ENCODE assay signal across 14 cellular contexts in genomic region chr3:11610700-11611099, GRCh38. TPM values are rescaled to one million over a fixed set of nuclear protein-coding genes. Genes with fewer than 3 reads are reported as not detected.
A peak's percentile ranks its signal among the peaks of the same experiment; 100 is the strongest.
DNase-seq lines count a peak whose midpoint lies in the region; ATAC-seq and TF ChIP-seq lines count a peak whose summit lies in the region.
"Had no signal": no experiment of that assay in that cellular context is flagged by ENCODE, and none has a peak within 500 bp of the region (broad histone marks: within the 10 kb centered on the region; RNA-seq: fewer than 3 reads in every experiment).

No MANE protein-coding gene starts in this region.

- H3K79me2 ChIP-seq in OCI-LY1 (ENCODE audit: insufficient read depth, low read length) (peaks cover 82% of the 10 kb centered on the region), mammary epithelial cell (ENCODE audit: insufficient read depth, low read length) (peaks cover 96% of the 10 kb centered on the region)

- no peak for DNase-seq in mammary epithelial cell
- DNase-seq in memory B cell (ENCODE audit: low spot score in 2 of 2), result no peak
- no peak for DNase-seq in sigmoid colon
- DNase-seq in occipital lobe (lab: John Stamatoyannopoulos, UW), result no peak
- no peak for DNase-seq in GDM1 (lab: John Stamatoyannopoulos, UW)
- no peak for DNase-seq in substantia nigra (lab: John Stamatoyannopoulos, UW)
- DNase-seq: activated naive CD4-positive, alpha-beta T cell; DMS79; NCI-H1105; NCI-H226 had no signal

- H3K27me3 Mint-ChIP-seq in memory B cell, result no peaks in the 10 kb centered on the region

- H3K9me3 ChIP-seq in OCI-LY1 (ENCODE audit: low read length) (no peaks in the 10 kb centered on the region), mammary epithelial cell (replicated peaks; ENCODE audit: insufficient read depth, low read length) (no peaks in the 10 kb centered on the region), sigmoid colon (no peaks in the 10 kb centered on the region)
- H3K9me3 ChIP-seq: BE2C had no signal

- H3K4me3 ChIP-seq in OCI-LY1 (ENCODE audit: low read depth, low read length, poor library complexity, severe bottlenecking) (peak overlapping the region; percentile 20), mammary epithelial cell (replicated peaks in 1 of 3; ENCODE audit: insufficient read depth in 1 of 3, low read depth in 2 of 3, low read length in 3 of 3) (no peak overlapping the region), sigmoid colon (no peak overlapping the region)

- in situ Hi-C loops in mammary epithelial cell (cut with MboI; ENCODE audit: low sequenced_read_pairs in 2 of 2), result no loop called here

- H3K4me3 Mint-ChIP-seq in memory B cell, result no peak overlapping the region

- peak overlapping the region; percentile 19 for H3K27ac Mint-ChIP-seq in memory B cell

- H3K9ac ChIP-seq in OCI-LY1 (ENCODE audit: low read length), result no peak overlapping the region; the same call in 1 of the 2 replicates
- H3K9ac ChIP-seq in mammary epithelial cell (ENCODE audit: insufficient read depth, low read length), result no peak overlapping the region

- CTCF ChIA-PET in mammary epithelial cell (lab: Charles Lee; ENCODE audit: low non-redundant PET), result no interaction called here

- H3K4me2 ChIP-seq in OCI-LY1 (ENCODE audit: low read length) (peak overlapping the region; percentile 43), mammary epithelial cell (ENCODE audit: insufficient read depth, low read depth, low read length) (peak overlapping the region; percentile 77)

- H3K36me3 ChIP-seq in OCI-LY1 (ENCODE audit: insufficient read depth, low read length) (peaks cover 21% of the 10 kb centered on the region), mammary epithelial cell (ENCODE audit: insufficient read depth, low read length) (no peaks in the 10 kb centered on the region), sigmoid colon (no peaks in the 10 kb centered on the region)
- H3K36me3 ChIP-seq: BE2C had no signal

- peaks cover 23% of the 10 kb centered on the region for H3K4me1 Mint-ChIP-seq in memory B cell

- no peaks in the 10 kb centered on the region for H3K9me3 Mint-ChIP-seq in memory B cell

- H3K27ac ChIP-seq in OCI-LY1 (ENCODE audit: low read depth, low read length, poor library complexity, severe bottlenecking), result peak overlapping the region; percentile 46
- peak overlapping the region; percentile 33 for H3K27ac ChIP-seq in mammary epithelial cell (ENCODE audit: insufficient read depth, low read depth, low read length)
- peak overlapping the region in 3 of 4 donors; percentile 22 to 87 (median 37) for H3K27ac ChIP-seq in sigmoid colon
- H3K27ac ChIP-seq in substantia nigra (ENCODE audit: low read depth, low read length, poor library complexity, severe bottlenecking), result no peak overlapping the region

- H3K4me1 ChIP-seq in OCI-LY1 (ENCODE audit: insufficient read depth, low read length, severe bottlenecking) (peaks cover 100% of the 10 kb centered on the region), mammary epithelial cell (ENCODE audit: insufficient read depth, low read length) (peaks cover 25% of the 10 kb centered on the region), sigmoid colon (peaks cover 0 to 97% (median 86%) of the 10 kb centered on the region in 4 donors)

- dilution Hi-C loops in mammary epithelial cell (cut with HindIII; ENCODE audit: low sequenced_read_pairs), result no loop called here

- no peak for TF ChIP-seq POLR2A in sigmoid colon (IDR thresholded peaks at IDR 0.05)

- no peaks in the 10 kb centered on the region for H3K27me3 ChIP-seq in OCI-LY1 (ENCODE audit: insufficient read depth, low read length)
- no peaks in the 10 kb centered on the region for H3K27me3 ChIP-seq in mammary epithelial cell (ENCODE audit: insufficient read depth, low read length)
- H3K27me3 ChIP-seq in sigmoid colon, result no peaks in the 10 kb centered on the region
- H3K27me3 ChIP-seq: BE2C had no signal

- ATAC-seq in memory B cell (ENCODE audit: low read depth), result no peak
- ATAC-seq in GM19397 (IDR thresholded peaks at IDR 0.05; ENCODE audit: unreplicated experiment), result no peak
- ATAC-seq: left lobe of liver had no signal

- no peaks in the 10 kb centered on the region for H3K9me2 ChIP-seq in OCI-LY1 (ENCODE audit: low read depth, low read length)

- H3K36me3 Mint-ChIP-seq in memory B cell, result peaks cover 4% of the 10 kb centered on the region

- intact Hi-C loops in mammary epithelial cell (cut with micrococcal nuclease), result no loop called here
- intact Hi-C loops in sigmoid colon (cut with DNase I), result loop anchor here (2.0 kb wide), 1 partner anchor 24 kb away; no protein-coding TSS in a partner anchor

- H4K20me1 ChIP-seq in OCI-LY1 (ENCODE audit: insufficient read depth, low read length), result no peaks in the 10 kb centered on the region
- no peaks in the 10 kb centered on the region for H4K20me1 ChIP-seq in mammary epithelial cell (ENCODE audit: insufficient read depth, low read length)

- H2AFZ ChIP-seq in OCI-LY1 (ENCODE audit: low read length), result no peak overlapping the region
- no peak overlapping the region for H2AFZ ChIP-seq in mammary epithelial cell (ENCODE audit: low read depth, low read length)

- TF ChIP-seq CTCF in OCI-LY1 (IDR thresholded peaks at IDR 0.05; ENCODE audit: low read length) (no peak), mammary epithelial cell (conservative IDR thresholded peaks at IDR 0.05 in 1 of 2, IDR thresholded peaks at IDR 0.05 in 1 of 2; ENCODE audit: extremely low read depth in 1 of 2, insufficient read depth in 1 of 2, low read depth in 1 of 2, low read length in 2 of 2) (no peak), sigmoid colon (IDR thresholded peaks at IDR 0.05) (no peak)

- no peak for TF ChIP-seq EP300 in sigmoid colon (IDR thresholded peaks at IDR 0.05)

- H3F3A ChIP-seq in OCI-LY1 (ENCODE audit: insufficient read depth, low read length), result no peaks in the 10 kb centered on the region

- no TSS peak for BruUV-seq in mammary epithelial cell (replicated peaks; lab: Mats Ljungman, UMichigan)

- WGBS in mammary epithelial cell (ENCODE audit: low coverage, missing lambda C conversion rate), result 71% methylated on average over 5 of the region's 5 CpGs
- WGBS in sigmoid colon, 2 donors, result 40 to 62% methylated on average over 5 of the region's 5 CpGs

RNA-seq across cellular contexts. Expression of gene VGLL4, which starts 33.0 kb away (rescaled TPM):
- 10 to 100 TPM; 30.8 to 77.3 TPM for total RNA-seq in mammary epithelial cell
- 31.3 TPM for polyA plus RNA-seq in mammary epithelial cell
- 46.0 TPM for polyA minus RNA-seq in mammary epithelial cell
- total RNA-seq in sigmoid colon, result 10 to 100 TPM; 26.4 to 56.5 (median 50.5) TPM
- 10 to 100 TPM; 27.0 to 41.5 (median 29.4) TPM for polyA plus RNA-seq in sigmoid colon
- total RNA-seq in occipital lobe, result 86.1 TPM
